Comparison of ENCODE assay signal across 8 cellular contexts in the genomic region with DNA sequence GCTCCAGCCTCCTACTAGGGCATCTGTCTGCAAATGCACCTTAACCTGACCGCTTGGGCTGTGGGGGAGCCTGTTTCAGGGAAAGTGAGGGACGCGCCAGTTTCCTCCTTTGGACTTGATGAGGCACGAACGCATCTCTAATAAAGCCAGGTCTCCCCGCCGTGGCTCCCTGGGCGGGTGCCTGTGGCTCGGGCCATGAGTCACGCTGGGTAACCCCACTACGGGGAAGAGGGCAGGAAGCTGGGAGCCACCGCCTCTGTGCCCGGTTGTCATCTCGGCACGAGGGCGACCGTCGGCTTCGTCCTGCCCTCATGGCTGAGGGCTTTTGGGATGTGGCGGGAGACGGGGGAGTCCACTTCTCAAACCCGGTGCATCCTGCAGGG. TPM values are rescaled to one million over a fixed set of nuclear protein-coding genes. Genes with fewer than 3 reads are reported as not detected.
DNase-seq lines count a peak whose midpoint lies in the region; ATAC-seq, FAIRE-seq and TF ChIP-seq lines count a peak whose summit lies in the region.

No MANE protein-coding gene starts in this region.

- DNase-seq in COLO668 (lab: John Stamatoyannopoulos, UW; ENCODE audit: unreplicated experiment): peak; percentile 54
- DNase-seq in activated CD4-positive, alpha-beta T cell treated with anti-CD3 and anti-CD28 coated beads for 48 hours: peak; percentile 88
- DNase-seq in effector CD8-positive, alpha-beta T cell (lab: John Stamatoyannopoulos, UW): peak; percentile 33
- DNase-seq in stimulated activated CD4-positive, alpha-beta T cell treated with anti-CD3 and anti-CD28 coated beads, Interleukin-15, amount 100 ng/mL, for 48 hours (ENCODE audit: low read depth in 2 of 2): peak; percentile 70 to 74
- no peak for DNase-seq in GM12891 (ENCODE audit: insufficient read length, low spot score)
- DNase-seq in iPS-NIHi7 (ENCODE audit: extremely low spot score): no peak

- no peak for ATAC-seq in GM21619 (IDR thresholded peaks at IDR 0.05; ENCODE audit: unreplicated experiment)
- no peak for ATAC-seq in HG03135 (IDR thresholded peaks at IDR 0.05; ENCODE audit: unreplicated experiment)

- TF ChIP-seq POLR2A in GM12891 (IDR thresholded peaks at IDR 0.05; ENCODE audit: low read depth, low read length): no peak

- FAIRE-seq in GM12891 (lab: Jason Lieb, UNC): no peak

TF ChIP-seq in GM12891, 5 proteins besides CTCF, POLR2A, EP300 and RAD21:
- TF ChIP-seq PAX5 (IDR thresholded peaks at IDR 0.05; ENCODE audit: insufficient read depth, low read length, severe bottlenecking): no peak
- no peak for TF ChIP-seq TAF1 (IDR thresholded peaks at IDR 0.05; ENCODE audit: low read depth, low read length)
- no peak for TF ChIP-seq SPI1 (IDR thresholded peaks at IDR 0.05; ENCODE audit: low read depth, low read length)
- no peak for TF ChIP-seq POLR2AphosphoS5 (IDR thresholded peaks at IDR 0.05; ENCODE audit: low read depth, low read length)
- no peak for TF ChIP-seq POU2F2 (IDR thresholded peaks at IDR 0.05; ENCODE audit: low read depth, low read length)

RNA-seq across cellular contexts. Expression of a gene that starts 12.1 kb away (rescaled TPM):
- polyA plus RNA-seq in GM12891 (2012; ENCODE audit: low read depth, missing spikeins): 7.0 TPM

RNA-seq across cellular contexts. Expression of a gene that starts 50.9 kb away (rescaled TPM):
- polyA plus RNA-seq in GM12891 (2012; ENCODE audit: low read depth, missing spikeins): 31.0 TPM

Comparison
In these comparisons a context has a peak if more than half of its experiments do, and no peak if none do; other contexts are left out.
1. DNase-seq: peak in COLO668 (single experiment), activated CD4-positive, alpha-beta T cell treated with anti-CD3 and anti-CD28 coated beads for 48 hours (single experiment), effector CD8-positive, alpha-beta T cell (single experiment) and stimulated activated CD4-positive, alpha-beta T cell treated with anti-CD3 and anti-CD28 coated beads, Interleukin-15, amount 100 ng/mL, for 48 hours (2 of 2); none in GM12891 (single experiment) and iPS-NIHi7 (single experiment).